ENCODE assay signal across 17 cellular contexts in the genomic region with DNA sequence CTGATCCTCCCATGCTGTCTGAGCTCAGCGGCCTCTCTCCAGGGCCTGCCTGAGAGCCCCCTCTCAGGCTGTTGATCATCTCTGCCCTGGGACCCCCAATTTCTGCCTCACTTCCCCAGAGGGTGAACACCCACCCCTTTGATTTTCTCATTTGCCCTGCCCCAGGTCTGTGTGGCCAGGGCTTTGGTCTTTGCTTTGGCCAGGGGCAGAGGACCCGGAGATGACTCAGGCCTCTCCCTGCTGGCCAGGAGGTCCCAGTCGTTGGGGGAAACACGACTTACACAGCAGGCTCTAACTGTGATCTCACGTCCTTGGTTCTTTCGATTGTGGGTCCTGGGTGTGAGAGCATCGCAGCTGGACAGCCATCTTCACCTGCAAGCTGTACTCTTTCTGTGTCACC. TPM values are rescaled to one million over a fixed set of nuclear protein-coding genes. Genes with fewer than 3 reads are reported as not detected.
DNase-seq lines count a peak whose midpoint lies in the region; ATAC-seq and TF ChIP-seq lines count a peak whose summit lies in the region.
"Had no signal": no experiment of that assay in that cellular context is flagged by ENCODE, and none has a peak within 500 bp of the region (broad histone marks: within the 10 kb centered on the region; RNA-seq: fewer than 3 reads in every experiment).

No MANE protein-coding gene starts in this region.

- H3K27ac ChIP-seq in stomach, result peak overlapping the region in 4 of 5 donors; percentile 67 to 81 (median 76)
- H3K27ac ChIP-seq: A549, testis had no signal

- no peaks in the 10 kb centered on the region for H3K36me3 ChIP-seq in stomach

- no peaks in the 10 kb centered on the region for H3K9me3 Mint-ChIP-seq in activated T-cell treated with anti-CD3 and anti-CD28 coated beads, Interleukin-2, amount 50 U/mL, for 4 hours
- H3K9me3 Mint-ChIP-seq in activated naive CD8-positive, alpha-beta T cell treated with anti-CD3 and anti-CD28 coated beads for 36 hours, result no peaks in the 10 kb centered on the region
- no peaks in the 10 kb centered on the region for H3K9me3 Mint-ChIP-seq in memory B cell
- H3K9me3 Mint-ChIP-seq: T-helper 1 cell treated with Interleukin-12 subunit alpha and Interleukin-12 subunit beta and Interleukin-4 antibody, amounts not matched to agents 30 μg/mL and 1 μg/mL, for 36 hours had no signal

- peaks cover 51% of the 10 kb centered on the region for H3K27me3 Mint-ChIP-seq in activated T-cell treated with anti-CD3 and anti-CD28 coated beads, Interleukin-2, amount 50 U/mL, for 4 hours (ENCODE audit: low read depth)
- H3K27me3 Mint-ChIP-seq in activated naive CD8-positive, alpha-beta T cell treated with anti-CD3 and anti-CD28 coated beads for 36 hours, result peaks cover 55% of the 10 kb centered on the region
- H3K27me3 Mint-ChIP-seq in memory B cell, result peaks cover 47% of the 10 kb centered on the region

- peaks cover 0 to 92% (median 34%) of the 10 kb centered on the region in 3 donors for H3K27me3 ChIP-seq in stomach
- H3K27me3 ChIP-seq: testis had no signal

- peak overlapping the region; percentile 33 for H3K4me3 Mint-ChIP-seq in activated T-cell treated with anti-CD3 and anti-CD28 coated beads, Interleukin-2, amount 50 U/mL, for 4 hours
- H3K4me3 Mint-ChIP-seq in activated naive CD8-positive, alpha-beta T cell treated with anti-CD3 and anti-CD28 coated beads for 36 hours, result peak overlapping the region; percentile 22
- peak overlapping the region; percentile 59 for H3K4me3 Mint-ChIP-seq in memory B cell
- H3K4me3 Mint-ChIP-seq: T-helper 1 cell treated with Interleukin-12 subunit alpha and Interleukin-12 subunit beta and Interleukin-4 antibody, amounts not matched to agents 30 μg/mL and 1 μg/mL, for 36 hours had no signal

- ATAC-seq in activated T-cell treated with anti-CD3 and anti-CD28 coated beads, Interleukin-2, amount 50 U/mL, for 4 hours, result no peak
- ATAC-seq in memory B cell (ENCODE audit: low read depth), result no peak
- ATAC-seq in HG03280 (IDR thresholded peaks at IDR 0.05; ENCODE audit: unreplicated experiment), result no peak
- no peak for ATAC-seq in HG03039 (IDR thresholded peaks at IDR 0.05; ENCODE audit: unreplicated experiment)

- no peak overlapping the region for H3K4me3 ChIP-seq in stomach
- H3K4me3 ChIP-seq: A549 had no signal

- H3K36me3 Mint-ChIP-seq in activated T-cell treated with anti-CD3 and anti-CD28 coated beads, Interleukin-2, amount 50 U/mL, for 4 hours (ENCODE audit: insufficient read depth), result no peaks in the 10 kb centered on the region
- H3K36me3 Mint-ChIP-seq in activated naive CD8-positive, alpha-beta T cell treated with anti-CD3 and anti-CD28 coated beads for 36 hours, result no peaks in the 10 kb centered on the region
- H3K36me3 Mint-ChIP-seq in memory B cell, result no peaks in the 10 kb centered on the region
- H3K36me3 Mint-ChIP-seq: CD4-positive, CD25-positive, alpha-beta regulatory T cell had no signal

- H3K4me1 ChIP-seq in stomach, result peaks cover 11 to 38% (median 24%) of the 10 kb centered on the region in 4 donors

- TF ChIP-seq POLR2A in stomach (IDR thresholded peaks at IDR 0.05), result no peak

- TF ChIP-seq EP300 in stomach (IDR thresholded peaks at IDR 0.05), result no peak

- H3K27ac Mint-ChIP-seq in activated naive CD8-positive, alpha-beta T cell treated with anti-CD3 and anti-CD28 coated beads for 36 hours, result no peak overlapping the region
- H3K27ac Mint-ChIP-seq in memory B cell, result no peak overlapping the region
- H3K27ac Mint-ChIP-seq: CD4-positive, CD25-positive, alpha-beta regulatory T cell; T-helper 1 cell treated with Interleukin-12 subunit alpha and Interleukin-12 subunit beta and Interleukin-4 antibody, amounts not matched to agents 30 μg/mL and 1 μg/mL, for 36 hours had no signal

- WGBS in stomach, 5 donors, result 66 to 69% (median 66%) methylated on average over 6 to 7 of the region's 7 CpGs

- intact Hi-C loops in stomach (cut with DNase I; ENCODE audit: low total_unique reads), result no loop called here

- no peaks in the 10 kb centered on the region for H3K9me3 ChIP-seq in stomach
- H3K9me3 ChIP-seq: A549, testis had no signal

- peaks cover 9% of the 10 kb centered on the region for H3K4me1 Mint-ChIP-seq in activated T-cell treated with anti-CD3 and anti-CD28 coated beads, Interleukin-2, amount 50 U/mL, for 4 hours (ENCODE audit: low read depth)
- peaks cover 6% of the 10 kb centered on the region for H3K4me1 Mint-ChIP-seq in activated naive CD8-positive, alpha-beta T cell treated with anti-CD3 and anti-CD28 coated beads for 36 hours
- peaks cover 9% of the 10 kb centered on the region for H3K4me1 Mint-ChIP-seq in memory B cell

- no peak for DNase-seq in activated T-cell treated with anti-CD3 and anti-CD28 coated beads, Interleukin-2, amount 50 U/mL, for 4 hours
- DNase-seq in activated T-cell treated with anti-CD3 and anti-CD28 coated beads, Interleukin-2, amount 50 U/mL, for 1 hour, result no peak
- no peak for DNase-seq in activated naive CD8-positive, alpha-beta T cell treated with anti-CD3 and anti-CD28 coated beads for 36 hours
- DNase-seq in memory B cell (ENCODE audit: low spot score in 2 of 2), result no peak
- DNase-seq in stomach, result no peak
- DNase-seq in ureter (ENCODE audit: low spot score), result no peak
- DNase-seq: activated CD4-positive, alpha-beta T cell treated with anti-CD3 and anti-CD28 coated beads for 4 hours; amygdala; CD4-positive, CD25-positive, alpha-beta regulatory T cell; GOT3; hypothalamus; NCI-H1694 treated with DMSO at 0.1 percent for 48 hours had no signal

- TF ChIP-seq CTCF in stomach (IDR thresholded peaks at IDR 0.05), result no peak

RNA-seq across cellular contexts. Expression of a gene that starts 1.1 kb away (rescaled TPM):
- under 1 TPM; 0.05 to 0.41 (median 0.13) TPM for total RNA-seq in activated T-cell treated with anti-CD3 and anti-CD28 coated beads, Interleukin-2, amount 50 U/mL, for 4 hours
- not detected for total RNA-seq in activated naive CD8-positive, alpha-beta T cell treated with anti-CD3 and anti-CD28 coated beads for 36 hours
- total RNA-seq in stomach, result 10 to 100 TPM in 4 of 5 donors, 1 to 10 TPM in 1; 4.1 to 41.5 (median 31.4) TPM
- polyA plus RNA-seq in stomach, result 1 to 10 TPM; 1.8 to 6.2 (median 3.5) TPM
- 13.3 TPM for total RNA-seq in ureter
- total RNA-seq: CD4-positive, CD25-positive, alpha-beta regulatory T cell had no signal
- polyA plus RNA-seq: A549 had no signal
